Comparison of ENCODE assay signal across 2 cellular contexts in genomic region chr5:90545511-90545910, GRCh38.
A peak's percentile ranks its signal among the peaks of the same experiment; 100 is the strongest.
TF ChIP-seq lines count a peak whose summit lies in the region.

No MANE protein-coding gene starts in this region.

TF ChIP-seq in HepG2, 621 proteins besides CTCF, POLR2A, EP300 and RAD21:
- TF ChIP-seq NR2C2 (CRISPR knock-in tag; IDR thresholded peaks at IDR 0.05; ENCODE audit: borderline replicate concordance) (no peak), ZNF362 (CRISPR knock-in tag; IDR thresholded peaks at IDR 0.05; ENCODE audit: borderline replicate concordance) (no peak), MAFK (conservative IDR thresholded peaks at IDR 0.05 in 1 of 2, IDR thresholded peaks at IDR 0.05 in 1 of 2; ENCODE audit: low read length in 2 of 2) (peak; percentile 97 to 99), MAFF (IDR thresholded peaks at IDR 0.05; ENCODE audit: low read depth, low read length) (peak; percentile 99)

TF ChIP-seq in H1, 55 proteins besides CTCF, POLR2A, EP300 and RAD21:
- no peak for TF ChIP-seq ATF3 (IDR thresholded peaks at IDR 0.05; ENCODE audit: insufficient read depth, low read depth, low read length)
- TF ChIP-seq MAFK (IDR thresholded peaks at IDR 0.05; ENCODE audit: low read depth, low read length): peak; percentile 87
TF ChIP-seq in H1: peak in this region for 1.
